Comparison of ENCODE assay signal across 8 cellular contexts in genomic region chr11:61971177-61972111, GRCh38. TPM values are rescaled to one million over a fixed set of nuclear protein-coding genes. Genes with fewer than 3 reads are reported as not detected.
DNase-seq lines count a peak whose midpoint lies in the region; ATAC-seq, FAIRE-seq and TF ChIP-seq lines count a peak whose summit lies in the region.

No MANE protein-coding gene starts in this region.

- no peaks in the 10 kb centered on the region for H3K27me3 ChIP-seq in GM12878 (replicated peaks in 1 of 2; ENCODE audit: control insufficient read depth in 2 of 2, insufficient read depth in 2 of 2, low read length in 1 of 2)

- no peaks in the 10 kb centered on the region for H3K9me3 ChIP-seq in GM12878 (replicated peaks; ENCODE audit: control insufficient read depth, insufficient read depth, low read length)

- H3K79me2 ChIP-seq in GM12878 (ENCODE audit: control insufficient read depth, insufficient read depth, low read length), result peaks cover 17% of the 10 kb centered on the region

- peak overlapping the region; percentile 55; the same call in 1 of the 2 replicates for H3K4me3 ChIP-seq in GM12878

- in situ Hi-C loops in GM12878 (cut with MboI), result no loop called here

- peak overlapping the region; percentile 73 for H3K9ac ChIP-seq in GM12878 (ENCODE audit: control insufficient read depth, insufficient read depth, low read length)

- peak overlapping the region; percentile 99 for H3K4me2 ChIP-seq in GM12878 (ENCODE audit: control insufficient read depth, insufficient read depth)

- SMC1A ChIA-PET in GM12878 (lab: Charles Lee; ENCODE audit: uncharacterized antibody, unreplicated experiment), result interaction anchor here (0.6 to 5.8 kb wide), 10 partner anchors 8 to 216 kb away, joined by 3 to 29 read pairs (median 4); partner anchors contain the start of gene FADS2

- H2AFZ ChIP-seq in GM12878 (ENCODE audit: control insufficient read depth, low read depth, low read length), result peak overlapping the region; percentile 80

- WGBS in GM12878 (ENCODE audit: insufficient coverage, insufficient replicate concordance, low lambda C conversion rate, missing lambda C conversion rate), result 19% methylated on average over 16 of the region's 16 CpGs

- H3K36me3 ChIP-seq in GM12878 (ENCODE audit: control insufficient read depth in 2 of 2, insufficient read depth in 2 of 2, low read length in 1 of 2), result no peaks in the 10 kb centered on the region

- ATAC-seq in GM12878, result peak; percentile 20
- ATAC-seq in GM19463 (IDR thresholded peaks at IDR 0.05; ENCODE audit: unreplicated experiment), result no peak
- ATAC-seq in HG02610 (IDR thresholded peaks at IDR 0.05; ENCODE audit: unreplicated experiment), result no peak

- intact Hi-C loops in GM12878 (cut with micrococcal nuclease; ENCODE audit: unreplicated experiment), result no loop called here

- H4K20me1 ChIP-seq in GM12878 (ENCODE audit: control insufficient read depth, insufficient read depth), result 0 out of 2 replicates have a peak, but pooled peaks cover under 1% of the 10 kb centered on the region

- CTCF ChIA-PET in GM12878 (lab: Yijun Ruan, JAX), result interaction anchor here (0.7 to 7.0 kb wide), 11 partner anchors 7 to 174 kb away, joined by 3 to 49 read pairs (median 6); no protein-coding TSS in a partner anchor

- RAD21 ChIA-PET in GM12878 (lab: Charles Lee; ENCODE audit: unreplicated experiment), result interaction anchor here (0.9 to 2.4 kb wide), 4 partner anchors 8 to 110 kb away, joined by 3 to 9 read pairs (median 5); no protein-coding TSS in a partner anchor

- TF ChIP-seq RAD21 in GM12878 (IDR thresholded peaks at IDR 0.05; ENCODE audit: insufficient read depth, low read depth, low read length), result no peak

- peak; percentile 18 for FAIRE-seq in GM12878 (lab: Jason Lieb, UNC)

- peak overlapping the region; percentile 74 for H3K27ac ChIP-seq in GM12878 (ENCODE audit: control insufficient read depth, insufficient read depth)

- peak in 1 of 2 experiments; percentile 53; a peak in 1 of 4 replicates for TF ChIP-seq EP300 in GM12878 (IDR thresholded peaks at IDR 0.05; ENCODE audit: borderline replicate concordance in 1 of 2, control insufficient read depth in 1 of 2, low read depth in 2 of 2, low read length in 2 of 2)

- peak; percentile 61; the same call in 1 of the 2 replicates for TF ChIP-seq POLR2A in GM12878 (IDR thresholded peaks at IDR 0.05; ENCODE audit: low read depth, low read length)

- no peak for TF ChIP-seq CTCF in GM12878 (IDR thresholded peaks at IDR 0.05 in 2 of 3, conservative IDR thresholded peaks at IDR 0.05 in 1 of 3; ENCODE audit: control insufficient read depth in 2 of 3, extremely low read depth in 1 of 3, insufficient read depth in 1 of 3, low read depth in 3 of 3, low read length in 3 of 3)

- DNase-seq in GM04503 (ENCODE audit: low read depth), result peak; percentile 91
- peak; percentile 99 for DNase-seq in LHCN-M2 (ENCODE audit: low read depth)
- peak; percentile 89 for DNase-seq in SIG-M5 treated with dmso at 0.1 percent for 504 hours (lab: John Stamatoyannopoulos, UW; ENCODE audit: unreplicated experiment)
- DNase-seq in GM12878 (ENCODE audit: low read depth, low spot score), result peak; percentile 66
- peak; percentile 90 to 95 for DNase-seq in hippocampal formation (lab: John Stamatoyannopoulos, UW)
- peak; percentile 97 for DNase-seq in putamen (ENCODE audit: low spot score)

- H3K4me1 ChIP-seq in GM12878 (ENCODE audit: control insufficient read depth, insufficient read depth, low read length), result peaks cover 39% of the 10 kb centered on the region

- POLR2A ChIA-PET in GM12878 (lab: Charles Lee), result interaction anchor here (0.7 to 2.7 kb wide), 3 partner anchors 9 to 170 kb away, joined by 3 to 15 read pairs (median 10); partner anchors contain the start of gene FADS2

- BruUV-seq in GM12878 (replicated peaks; lab: Mats Ljungman, UMichigan), result no TSS peak

TF ChIP-seq in GM12878, 131 proteins besides CTCF, POLR2A, EP300 and RAD21 (continues in another document):
- TF ChIP-seq RFX5 (IDR thresholded peaks at IDR 0.05; ENCODE audit: low read depth, low read length) (no peak), EGR1 (IDR thresholded peaks at IDR 0.05; ENCODE audit: borderline replicate concordance in 1 of 2, low read depth in 2 of 2, low read length in 2 of 2) (peak in 1 of 2 experiments; percentile 83; a peak in 2 of 3 replicates), POLR2AphosphoS2 (IDR thresholded peaks at IDR 0.05; ENCODE audit: low read depth, low read length) (no peak), IRF5 (IDR thresholded peaks at IDR 0.05; ENCODE audit: borderline replicate concordance) (no peak), KLF5 (IDR thresholded peaks at IDR 0.05; ENCODE audit: partially characterized antibody) (no peak), POU2F2 (IDR thresholded peaks at IDR 0.05; ENCODE audit: borderline replicate concordance, low read depth, low read length) (0 out of 3 replicates have a peak, but pooled peaks have one; percentile 20), MTA2 (IDR thresholded peaks at IDR 0.05; ENCODE audit: low read depth) (peak; percentile 20; the same call in 1 of the 2 replicates)

RNA-seq across cellular contexts. Expression of gene FTH1, which starts 4.0 kb away (rescaled TPM):
- total RNA-seq in LHCN-M2 (2014; rRNA removed) (718 and 1,060 TPM in 2 replicates), GM12878 (2014; rRNA removed) (320 and 399 TPM in 2 replicates), GM12878 (2014; rRNA removed; fragmentation: Illumina TruSeq; extraction: Trizol) (578 and 593 TPM in 2 replicates), GM12878 (2021) (1,394 and 1,396 TPM in 2 replicates)
- 13,028 TPM for polyA plus RNA-seq in LHCN-M2 (2012)
- total RNA-seq in GM12878 (2013; cell fraction: nucleolus; rRNA removed), result 115 and 127 TPM in 2 replicates
- 1,541 TPM for polyA plus RNA-seq in GM12878 (2011; ENCODE audit: low read depth)
- polyA plus RNA-seq in GM12878 (2011; rRNA removed) (264 and 289 TPM in 2 replicates), GM12878 (2014; fragmentation: Illumina TruSeq; extraction: Trizol) (1,926 and 2,341 TPM in 2 replicates), GM12878 (2014; fragmentation: Nextera tagmentation; extraction: Ambion mirVana) (100 to 1,000 TPM; 295 to 816 TPM), GM12878 (2014; rRNA removed) (1,103 and 1,222 TPM in 2 replicates), GM12878 (2016; fragmentation: Nextera tagmentation; extraction: Ambion mirVana) (1,000 to 10,000 TPM; 3,902 to 4,154 TPM)
- 284 and 460 TPM in 2 replicates for polyA plus RNA-seq in GM12878 (2011; cell fraction: cytosol; rRNA removed)
- polyA plus RNA-seq in GM12878 (2011; cell fraction: nucleus; rRNA removed), result 213 and 242 TPM in 2 replicates
- polyA plus RNA-seq in GM12878 (2012), result 1,271 and 1,848 TPM in 2 replicates
- polyA minus RNA-seq in GM12878 (2011; rRNA and poly(A)+ RNA removed), result 295 and 348 TPM in 2 replicates
- polyA minus RNA-seq in GM12878 (2011; cell fraction: cytosol; rRNA and poly(A)+ RNA removed), result 295 and 305 TPM in 2 replicates
- 59.0 and 79.8 TPM in 2 replicates for polyA minus RNA-seq in GM12878 (2011; cell fraction: nucleus; rRNA and poly(A)+ RNA removed)

RNA-seq across cellular contexts. Expression of gene BEST1, which starts 21.3 kb away (rescaled TPM):
- total RNA-seq in LHCN-M2 (2014; rRNA removed) (3.5 and 7.1 TPM in 2 replicates), GM12878 (2014; rRNA removed) (0.06 TPM in 1 of 2 replicates, not detected in the other), GM12878 (2014; rRNA removed; fragmentation: Illumina TruSeq; extraction: Trizol) (0.05 TPM in 1 of 2 replicates, not detected in the other), GM12878 (2021) (0.08 and 0.13 TPM in 2 replicates)
- polyA plus RNA-seq in LHCN-M2 (2012), result 3.2 TPM
- total RNA-seq in GM12878 (2013; cell fraction: nucleolus; rRNA removed), result 0.08 TPM in 1 of 2 replicates, not detected in the other
- 1.4 TPM for polyA plus RNA-seq in GM12878 (2011; ENCODE audit: low read depth)
- polyA plus RNA-seq in GM12878 (2011; rRNA removed) (0.12 and 0.15 TPM in 2 replicates), GM12878 (2014; fragmentation: Illumina TruSeq; extraction: Trizol) (0.03 and 0.25 TPM in 2 replicates), GM12878 (2014; fragmentation: Nextera tagmentation; extraction: Ambion mirVana) (under 1 TPM; 0.34 to 0.44 TPM), GM12878 (2014; rRNA removed) (0.05 TPM in 1 of 2 replicates, not detected in the other), GM12878 (2016; fragmentation: Nextera tagmentation; extraction: Ambion mirVana) (1 to 10 TPM; 2.4 to 3.4 TPM)
- polyA plus RNA-seq in GM12878 (2011; cell fraction: cytosol; rRNA removed), result 0.13 and 0.18 TPM in 2 replicates
- 0.38 and 1.1 TPM in 2 replicates for polyA plus RNA-seq in GM12878 (2011; cell fraction: nucleus; rRNA removed)
- polyA plus RNA-seq in GM12878 (2012), result 1.7 and 2.0 TPM in 2 replicates
- polyA minus RNA-seq in GM12878 (2011; rRNA and poly(A)+ RNA removed), result 0.15 TPM in 1 of 2 replicates, not detected in the other
- polyA minus RNA-seq in GM12878 (2011; cell fraction: cytosol; rRNA and poly(A)+ RNA removed), result not detected in 2 replicates
- polyA minus RNA-seq in GM12878 (2011; cell fraction: nucleus; rRNA and poly(A)+ RNA removed), result 0.29 and 0.36 TPM in 2 replicates

RNA-seq across cellular contexts. Expression of gene RAB3IL1, which starts 54.1 kb away (rescaled TPM):
- total RNA-seq in LHCN-M2 (2014; rRNA removed) (2.4 and 4.8 TPM in 2 replicates), GM12878 (2014; rRNA removed) (not detected in 2 replicates), GM12878 (2014; rRNA removed; fragmentation: Illumina TruSeq; extraction: Trizol) (not detected in 2 replicates), GM12878 (2021) (0.11 TPM in 1 of 2 replicates, not detected in the other)
- 6.4 TPM for polyA plus RNA-seq in LHCN-M2 (2012)
- total RNA-seq in GM12878 (2013; cell fraction: nucleolus; rRNA removed), result not detected in 2 replicates
- polyA plus RNA-seq in GM12878 (2011; ENCODE audit: low read depth), result not detected
- polyA plus RNA-seq in GM12878 (2011; rRNA removed) (not detected in 2 replicates), GM12878 (2014; fragmentation: Illumina TruSeq; extraction: Trizol) (not detected in 2 replicates), GM12878 (2014; fragmentation: Nextera tagmentation; extraction: Ambion mirVana) (not detected), GM12878 (2014; rRNA removed) (0.04 TPM in 1 of 2 replicates, not detected in the other), GM12878 (2016; fragmentation: Nextera tagmentation; extraction: Ambion mirVana) (not detected)
- 0.04 TPM in 1 of 2 replicates, not detected in the other for polyA plus RNA-seq in GM12878 (2011; cell fraction: cytosol; rRNA removed)
- not detected in 2 replicates for polyA plus RNA-seq in GM12878 (2011; cell fraction: nucleus; rRNA removed)
- 0.07 TPM in 1 of 2 replicates, not detected in the other for polyA plus RNA-seq in GM12878 (2012)
- polyA minus RNA-seq in GM12878 (2011; rRNA and poly(A)+ RNA removed), result not detected in 2 replicates
- 1.1 TPM in 1 of 2 replicates, not detected in the other for polyA minus RNA-seq in GM12878 (2011; cell fraction: cytosol; rRNA and poly(A)+ RNA removed)
- polyA minus RNA-seq in GM12878 (2011; cell fraction: nucleus; rRNA and poly(A)+ RNA removed), result not detected in 2 replicates
